23 cellular contexts compared by ENCODE assay signal in the genomic region with DNA sequence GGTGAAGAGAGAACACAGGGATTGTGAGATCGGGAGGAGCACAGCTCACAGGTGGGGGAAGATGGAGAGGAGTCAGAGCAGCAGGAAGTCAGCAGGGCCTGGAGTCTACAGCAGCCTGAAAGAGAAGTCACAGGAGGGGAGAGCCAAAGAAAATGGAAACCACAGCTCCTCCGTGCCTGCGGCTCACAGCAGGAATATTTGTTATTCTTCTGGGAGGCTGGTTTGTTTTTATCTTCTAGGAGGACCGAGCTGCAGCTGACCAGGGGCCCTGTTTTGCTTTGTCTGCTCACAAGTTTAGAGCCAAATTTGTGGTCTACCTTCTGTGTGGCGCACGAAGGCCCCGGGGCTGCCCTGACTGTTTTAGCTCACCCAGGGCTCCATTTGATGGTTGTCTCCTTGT.
DNase-seq lines count a peak whose midpoint lies in the region; ATAC-seq and TF ChIP-seq lines count a peak whose summit lies in the region.
"Had no signal": no experiment of that assay in that cellular context is flagged by ENCODE, and none has a peak within 500 bp of the region (broad histone marks: within the 10 kb centered on the region; RNA-seq: fewer than 3 reads in every experiment).

No MANE protein-coding gene starts in this region.

- H3K4me3 ChIP-seq in mesenchymal stem cell (ENCODE audit: insufficient read depth in 1 of 2, low read depth in 1 of 2, low read length in 2 of 2) (no peak overlapping the region), mucosa of descending colon (no peak overlapping the region), sigmoid colon (no peak overlapping the region)
- H3K4me3 ChIP-seq: SK-N-MC, transverse colon had no signal

- no peak overlapping the region for H4K8ac ChIP-seq in mesenchymal stem cell (ENCODE audit: low read length)

- no peak overlapping the region for H3K4me2 ChIP-seq in mesenchymal stem cell (ENCODE audit: low read length, poor library complexity, severe bottlenecking)

- H3K9ac ChIP-seq in mesenchymal stem cell (ENCODE audit: low read length) = no peak overlapping the region

- H3K23ac ChIP-seq in mesenchymal stem cell (ENCODE audit: low read length in 2 of 2) = no peak overlapping the region

- no peak overlapping the region for H3K14ac ChIP-seq in mesenchymal stem cell (ENCODE audit: low read length in 2 of 2)

- intact Hi-C loops in mucosa of descending colon (cut with DNase I, micrococcal nuclease) (no loop called here), sigmoid colon (cut with DNase I) (no loop called here)

- peak overlapping the region; percentile 6 for H3K27ac ChIP-seq in mesenchymal stem cell (ENCODE audit: low read length, poor library complexity, severe bottlenecking)
- no peak overlapping the region for H3K27ac ChIP-seq in sigmoid colon
- H3K27ac ChIP-seq: SK-N-MC, transverse colon had no signal

- H3K27ac Mint-ChIP-seq in stimulated activated effector memory CD8-positive, alpha-beta T cell treated with anti-CD3 and anti-CD28 coated beads, Interleukin-12 subunit alpha, Interleukin-12 subunit beta, amount 100 ng/mL, for 72 hours = peak overlapping the region; percentile 33
- H3K27ac Mint-ChIP-seq: activated CD4-positive, alpha-beta T cell treated with anti-CD3 and anti-CD28 coated beads, Interleukin-2, amount 10 ng/mL, durations not matched to agents 24 days and 14 days; CD4-positive, CD25-positive, alpha-beta regulatory T cell; progenitor cell of endocrine pancreas; T-helper 1 cell treated with Interleukin-12 subunit alpha and Interleukin-12 subunit beta and Interleukin-4 antibody, amounts not matched to agents 30 μg/mL and 1 μg/mL, for 36 hours had no signal

- no peak overlapping the region for H3K4me3 Mint-ChIP-seq in stimulated activated effector memory CD8-positive, alpha-beta T cell treated with anti-CD3 and anti-CD28 coated beads, Interleukin-12 subunit alpha, Interleukin-12 subunit beta, amount 100 ng/mL, for 72 hours
- H3K4me3 Mint-ChIP-seq: activated CD4-positive, alpha-beta T cell treated with anti-CD3 and anti-CD28 coated beads, Interleukin-2, amount 10 ng/mL, durations not matched to agents 24 days and 14 days; activated naive CD4-positive, alpha-beta T cell treated with anti-CD3 and anti-CD28 coated beads, Interleukin-2, amount 50 U/mL, for 24 hours; CD4-positive, CD25-positive, alpha-beta regulatory T cell; T-helper 1 cell treated with Interleukin-12 subunit alpha and Interleukin-12 subunit beta and Interleukin-4 antibody, amounts not matched to agents 30 μg/mL and 1 μg/mL, for 36 hours had no signal

- no peaks in the 10 kb centered on the region for H3K9me3 Mint-ChIP-seq in stimulated activated effector memory CD8-positive, alpha-beta T cell treated with anti-CD3 and anti-CD28 coated beads, Interleukin-12 subunit alpha, Interleukin-12 subunit beta, amount 100 ng/mL, for 72 hours
- H3K9me3 Mint-ChIP-seq: activated CD4-positive, alpha-beta T cell treated with anti-CD3 and anti-CD28 coated beads, Interleukin-2, amount 10 ng/mL, durations not matched to agents 24 days and 14 days; activated naive CD4-positive, alpha-beta T cell treated with anti-CD3 and anti-CD28 coated beads, Interleukin-2, amount 50 U/mL, for 24 hours; T-helper 1 cell treated with Interleukin-12 subunit alpha and Interleukin-12 subunit beta and Interleukin-4 antibody, amounts not matched to agents 30 μg/mL and 1 μg/mL, for 36 hours had no signal

- no peak overlapping the region for H2BK5ac ChIP-seq in mesenchymal stem cell (ENCODE audit: low read depth, low read length, poor library complexity, severe bottlenecking)

- no peak for TF ChIP-seq EP300 in sigmoid colon (IDR thresholded peaks at IDR 0.05)

- no peak overlapping the region for H4K91ac ChIP-seq in mesenchymal stem cell (ENCODE audit: low read length)

- H3K9me3 ChIP-seq in mesenchymal stem cell (ENCODE audit: control insufficient read depth, low read length) (no peaks in the 10 kb centered on the region), mucosa of descending colon (no peaks in the 10 kb centered on the region), sigmoid colon (no peaks in the 10 kb centered on the region)
- H3K9me3 ChIP-seq: transverse colon had no signal

- DNase-seq in M059J (ENCODE audit: low read depth) (peak; percentile 77), astrocyte of the hippocampus (ENCODE audit: low read depth, low spot score) (peak; percentile 85), mesenchymal stem cell (no peak), mucosa of descending colon (no peak), sigmoid colon (no peak)
- no peak for DNase-seq in stimulated activated effector memory CD8-positive, alpha-beta T cell treated with anti-CD3 and anti-CD28 coated beads, Interleukin-12 subunit alpha, Interleukin-12 subunit beta, amount 100 ng/mL, for 72 hours (ENCODE audit: low spot score in 2 of 2)
- DNase-seq: activated CD4-positive, alpha-beta T cell treated with anti-CD3 and anti-CD28 coated beads, Interleukin-2, amount 10 ng/mL, durations not matched to agents 24 days and 14 days; CD4-positive, CD25-positive, alpha-beta regulatory T cell; effector memory CD4-positive, alpha-beta T cell; foreskin melanocyte; GOT3; hypothalamus; midbrain; NCI-H1048; NCI-H187; stimulated activated CD8-positive, alpha-beta memory T cell treated with anti-CD3 and anti-CD28 coated beads, Interleukin-4, amount 100 ng/mL, for 48 hours; transverse colon had no signal

- no peak for TF ChIP-seq POLR2A in sigmoid colon (IDR thresholded peaks at IDR 0.05)

- H3K36me3 ChIP-seq in mesenchymal stem cell (ENCODE audit: control insufficient read depth in 1 of 2, insufficient read depth in 2 of 2, low read depth in 1 of 2, low read length in 2 of 2) (no peaks in the 10 kb centered on the region), mucosa of descending colon (ENCODE audit: low read depth) (no peaks in the 10 kb centered on the region), sigmoid colon (no peaks in the 10 kb centered on the region)
- H3K36me3 ChIP-seq: transverse colon had no signal

- no peak for ATAC-seq in stimulated activated effector memory CD8-positive, alpha-beta T cell treated with anti-CD3 and anti-CD28 coated beads, Interleukin-12 subunit alpha, Interleukin-12 subunit beta, amount 100 ng/mL, for 72 hours
- ATAC-seq in esophagus mucosa (no peak), mucosa of descending colon (no peak)
- ATAC-seq: HepG2 had no signal

- peaks cover 10% of the 10 kb centered on the region for H3K4me1 Mint-ChIP-seq in stimulated activated effector memory CD8-positive, alpha-beta T cell treated with anti-CD3 and anti-CD28 coated beads, Interleukin-12 subunit alpha, Interleukin-12 subunit beta, amount 100 ng/mL, for 72 hours
- H3K4me1 Mint-ChIP-seq: activated CD4-positive, alpha-beta T cell treated with anti-CD3 and anti-CD28 coated beads, Interleukin-2, amount 10 ng/mL, durations not matched to agents 24 days and 14 days; activated naive CD4-positive, alpha-beta T cell treated with anti-CD3 and anti-CD28 coated beads, Interleukin-2, amount 50 U/mL, for 24 hours had no signal

- H2AK5ac ChIP-seq in mesenchymal stem cell (ENCODE audit: low read length, severe bottlenecking) = no peak overlapping the region

- H3K27me3 ChIP-seq in mesenchymal stem cell (ENCODE audit: control insufficient read depth in 1 of 2, insufficient read depth in 1 of 2, low read length in 2 of 2) (peaks cover 3 to 18% of the 10 kb centered on the region in 2 experiments), sigmoid colon (no peaks in the 10 kb centered on the region)
- H3K27me3 ChIP-seq: transverse colon had no signal

- peaks cover 5% of the 10 kb centered on the region for H3K36me3 Mint-ChIP-seq in stimulated activated effector memory CD8-positive, alpha-beta T cell treated with anti-CD3 and anti-CD28 coated beads, Interleukin-12 subunit alpha, Interleukin-12 subunit beta, amount 100 ng/mL, for 72 hours
- H3K36me3 Mint-ChIP-seq: CD4-positive, CD25-positive, alpha-beta regulatory T cell had no signal

- H3K18ac ChIP-seq in mesenchymal stem cell (ENCODE audit: low read depth in 1 of 2, low read length in 2 of 2) = no peak overlapping the region

- TF ChIP-seq CTCF in mucosa of descending colon (IDR thresholded peaks at IDR 0.05) = no peak
- TF ChIP-seq CTCF in sigmoid colon (IDR thresholded peaks at IDR 0.05) = no peak

- no peak overlapping the region for H2AFZ ChIP-seq in mesenchymal stem cell (ENCODE audit: low read depth, low read length)

- H2BK15ac ChIP-seq in mesenchymal stem cell (ENCODE audit: low read depth, poor library complexity, severe bottlenecking) = no peak overlapping the region

- H3K4ac ChIP-seq in mesenchymal stem cell (ENCODE audit: low read depth in 1 of 2, low read length in 2 of 2) = no peak overlapping the region

- no peak overlapping the region for H2BK120ac ChIP-seq in mesenchymal stem cell (ENCODE audit: low read depth, low read length)

- H3K4me1 ChIP-seq in mesenchymal stem cell (ENCODE audit: control insufficient read depth, insufficient read depth, low read depth, low read length) = peaks cover 6% of the 10 kb centered on the region
- H3K4me1 ChIP-seq in mucosa of descending colon (ENCODE audit: low read depth) = peaks cover 11% of the 10 kb centered on the region
- H3K4me1 ChIP-seq in sigmoid colon = no peaks in the 10 kb centered on the region

- WGBS in mesenchymal stem cell = 61% methylated on average over 7 of the region's 7 CpGs
- WGBS in sigmoid colon, 2 donors = 84 to 89% methylated on average over 7 of the region's 7 CpGs

- H3K79me1 ChIP-seq in mesenchymal stem cell (replicated peaks; ENCODE audit: low read length, poor library complexity, severe bottlenecking) = no peaks in the 10 kb centered on the region

- H2BK12ac ChIP-seq in mesenchymal stem cell (ENCODE audit: low read length in 2 of 2) = no peak overlapping the region

Comparison
In these comparisons a context has a peak if more than half of its experiments do, and no peak if none do; other contexts are left out.
1. DNase-seq: peak in M059J (single experiment) and astrocyte of the hippocampus (single experiment); none in mesenchymal stem cell (single experiment), stimulated activated effector memory CD8-positive, alpha-beta T cell treated with anti-CD3 and anti-CD28 coated beads, Interleukin-12 subunit alpha, Interleukin-12 subunit beta, amount 100 ng/mL, for 72 hours (0 of 2), mucosa of descending colon (0 of 3) and sigmoid colon (single experiment).